In genomic region chr5:98468188-98468869, GRCh38 we compare ENCODE assay signal across 12 cellular contexts.
A peak's percentile ranks its signal among the peaks of the same experiment; 100 is the strongest.
DNase-seq lines count a peak whose midpoint lies in the region; ATAC-seq, FAIRE-seq and TF ChIP-seq lines count a peak whose summit lies in the region.
"Had no signal": no experiment of that assay in that cellular context is flagged by ENCODE, and none has a peak within 500 bp of the region (broad histone marks: within the 10 kb centered on the region; RNA-seq: fewer than 3 reads in every experiment).

No MANE protein-coding gene starts in this region.

- no peaks in the 10 kb centered on the region for H3K79me2 ChIP-seq in keratinocyte (ENCODE audit: control insufficient read depth, insufficient read depth, low read length)

- H4K20me1 ChIP-seq in keratinocyte (ENCODE audit: control insufficient read depth, extremely low read depth, insufficient read depth, low read length): no peaks in the 10 kb centered on the region

- H3K9ac ChIP-seq in keratinocyte (ENCODE audit: control insufficient read depth, extremely low read depth, insufficient read depth, low read length): no peak overlapping the region

- H3K27ac ChIP-seq in AG04450 (ENCODE audit: low read depth, low read length) (no peak overlapping the region), keratinocyte (ENCODE audit: control insufficient read depth, insufficient read depth, low read length) (peak overlapping the region; percentile 28)
- H3K27ac ChIP-seq in CD4-positive, alpha-beta T cell (ENCODE audit: low read depth, low read length): no peak overlapping the region
- H3K27ac ChIP-seq: C4-2B, heart left ventricle had no signal

- H3K9me3 ChIP-seq in AG04450 (ENCODE audit: control insufficient read depth, insufficient read depth, low read length): no peaks in the 10 kb centered on the region
- no peaks in the 10 kb centered on the region for H3K9me3 ChIP-seq in keratinocyte (ENCODE audit: control insufficient read depth, low read depth, low read length)
- no peaks in the 10 kb centered on the region for H3K9me3 ChIP-seq in CD4-positive, alpha-beta T cell (ENCODE audit: control insufficient read depth, low read length)
- H3K9me3 ChIP-seq: heart left ventricle had no signal

- H3K4me3 ChIP-seq in AG04450 (ENCODE audit: low read depth, low read length): no peak overlapping the region
- no peak overlapping the region for H3K4me3 ChIP-seq in astrocyte of the spinal cord (ENCODE audit: low read depth, low read length)
- H3K4me3 ChIP-seq in keratinocyte (ENCODE audit: control insufficient read depth in 2 of 3, extremely low read depth in 1 of 3, insufficient read depth in 2 of 3, low read depth in 1 of 3, low read length in 3 of 3): no peak overlapping the region
- H3K4me3 ChIP-seq: heart left ventricle had no signal

- ATAC-seq in GM19351 (IDR thresholded peaks at IDR 0.05; ENCODE audit: unreplicated experiment) (no peak), natural killer cell (no peak)
- no peak for ATAC-seq in CD4-positive, alpha-beta T cell (ENCODE audit: poor library complexity)
- ATAC-seq: heart left ventricle had no signal

- H3K36me3 Mint-ChIP-seq in natural killer cell: no peaks in the 10 kb centered on the region
- no peaks in the 10 kb centered on the region for H3K36me3 Mint-ChIP-seq in CD4-positive, alpha-beta T cell (ENCODE audit: low read depth)

- CTCF ChIA-PET in AG04450 (lab: Charles Lee): interaction anchor here (0.8 to 1.1 kb wide), 2 partner anchors 37 to 301 kb away, joined by 3 to 6 read pairs; no protein-coding TSS in a partner anchor
- CTCF ChIA-PET in CD4-positive, alpha-beta T cell (lab: Charles Lee): no interaction called here

- FAIRE-seq in keratinocyte (lab: Jason Lieb, UNC): peak; percentile 80

- H3K27me3 Mint-ChIP-seq in natural killer cell (ENCODE audit: low read depth in 2 of 2): no peaks in the 10 kb centered on the region
- H3K27me3 Mint-ChIP-seq in CD4-positive, alpha-beta T cell: no peaks in the 10 kb centered on the region

- DNase-seq in AG04450 (ENCODE audit: low read depth, low spot score) (peak; percentile 72), HS-5 (ENCODE audit: low read depth) (peak; percentile 87), astrocyte of the spinal cord (ENCODE audit: low read depth, low spot score) (peak; percentile 79), keratinocyte (ENCODE audit: low read depth, low spot score) (peak; percentile 30), natural killer cell (no peak), KG1 (lab: John Stamatoyannopoulos, UW) (no peak)
- DNase-seq in CD4-positive, alpha-beta T cell: no peak
- DNase-seq: H7, heart left ventricle, NCI-H446 had no signal

- H3K27me3 ChIP-seq in AG04450 (ENCODE audit: control insufficient read depth, insufficient read depth, low read length) (no peaks in the 10 kb centered on the region), keratinocyte (ENCODE audit: control insufficient read depth, extremely low read depth, insufficient read depth, low read length) (no peaks in the 10 kb centered on the region)
- no peaks in the 10 kb centered on the region for H3K27me3 ChIP-seq in CD4-positive, alpha-beta T cell (ENCODE audit: control insufficient read depth, insufficient read depth, low read length)
- H3K27me3 ChIP-seq: heart left ventricle had no signal

- H3K4me2 ChIP-seq in keratinocyte (ENCODE audit: control insufficient read depth, extremely low read depth, insufficient read depth, low read depth, low read length): peak overlapping the region; percentile 47

- dilution Hi-C loops in keratinocyte (cut with MboI; ENCODE audit: extremely low pct_ligation_motif_present, low sequenced_read_pairs): no loop called here

- H3K27ac Mint-ChIP-seq in natural killer cell: no peak overlapping the region
- H3K27ac Mint-ChIP-seq in CD4-positive, alpha-beta T cell: no peak overlapping the region

- peaks cover 18% of the 10 kb centered on the region for H3K4me1 ChIP-seq in keratinocyte (ENCODE audit: control insufficient read depth, extremely low read depth, insufficient read depth, low read length)
- H3K4me1 ChIP-seq: heart left ventricle had no signal

- POLR2A ChIA-PET in AG04450 (lab: Yijun Ruan, JAX): interaction anchor here (0.5 to 1.0 kb wide), 3 partner anchors 159 to 372 kb away, joined by 3 to 5 read pairs (median 5); no protein-coding TSS in a partner anchor
- POLR2A ChIA-PET in CD4-positive, alpha-beta T cell (lab: Charles Lee): no interaction called here

- in situ Hi-C loops in astrocyte of the spinal cord (cut with HindIII; ENCODE audit: low sequenced_read_pairs): no loop called here

- no peak overlapping the region for H2AFZ ChIP-seq in keratinocyte (ENCODE audit: control insufficient read depth, low read length)

- intact Hi-C loops in natural killer cell (cut with micrococcal nuclease): no loop called here
- intact Hi-C loops in CD4-positive, alpha-beta T cell (cut with DNase I, micrococcal nuclease): no loop called here

- no peaks in the 10 kb centered on the region for H3K4me1 Mint-ChIP-seq in natural killer cell
- H3K4me1 Mint-ChIP-seq in CD4-positive, alpha-beta T cell (ENCODE audit: low read depth): no peaks in the 10 kb centered on the region

- H3K36me3 ChIP-seq in keratinocyte (ENCODE audit: control insufficient read depth in 2 of 2, extremely low read depth in 1 of 2, insufficient read depth in 2 of 2, low read length in 2 of 2): no peaks in the 10 kb centered on the region
- H3K36me3 ChIP-seq: heart left ventricle had no signal

- H3K9me1 ChIP-seq in keratinocyte (ENCODE audit: control insufficient read depth, extremely low read depth, insufficient read depth, low read length): no peaks in the 10 kb centered on the region

- peaks cover 10 to 12% of the 10 kb centered on the region in 2 donors for H3K9me3 Mint-ChIP-seq in natural killer cell
- H3K9me3 Mint-ChIP-seq in CD4-positive, alpha-beta T cell: no peaks in the 10 kb centered on the region

- no peak for TF ChIP-seq CTCF in AG04450 (IDR thresholded peaks at IDR 0.05; ENCODE audit: low read depth, low read length)
- no peak for TF ChIP-seq CTCF in astrocyte of the spinal cord (IDR thresholded peaks at IDR 0.05; ENCODE audit: low read depth, low read length)
- TF ChIP-seq CTCF in keratinocyte (optimal IDR thresholded peaks at IDR 0.05 in 1 of 3, IDR thresholded peaks at IDR 0.05 in 1 of 3, conservative IDR thresholded peaks at IDR 0.05 in 1 of 3; ENCODE audit: extremely low read depth in 1 of 3, insufficient read depth in 2 of 3, low read length in 3 of 3): no peak
- TF ChIP-seq CTCF in natural killer cell (IDR thresholded peaks at IDR 0.05): no peak
- no peak for TF ChIP-seq CTCF in CD4-positive, alpha-beta T cell (IDR thresholded peaks at IDR 0.05)

- H3K4me3 Mint-ChIP-seq in natural killer cell: no peak overlapping the region
- no peak overlapping the region for H3K4me3 Mint-ChIP-seq in CD4-positive, alpha-beta T cell

Comparison
In these comparisons a context has a peak if more than half of its experiments do, and no peak if none do; other contexts are left out.
1. DNase-seq: peak in AG04450 (single experiment), HS-5 (single experiment), astrocyte of the spinal cord (single experiment) and keratinocyte (single experiment); none in natural killer cell (single experiment), CD4-positive, alpha-beta T cell (0 of 10) and KG1 (single experiment).